ENCODE assay signal across 35 cellular contexts in genomic region chr2:14297906-14298305, GRCh38.
"Had no signal": no experiment of that assay in that cellular context is flagged by ENCODE, and none has a peak within 500 bp of the region (broad histone marks: within the 10 kb centered on the region; RNA-seq: fewer than 3 reads in every experiment).

No MANE protein-coding gene starts in this region.

- H3K27me3 Mint-ChIP-seq: activated B cell treated with CpG ODN at 0.5 μM for 24 hours; activated CD4-positive, alpha-beta memory T cell treated with anti-CD3 and anti-CD28 coated beads, Interleukin-2, amount 10 ng/mL, durations not matched to agents 7 days and 5 days; activated CD8-positive, alpha-beta memory T cell treated with anti-CD3 and anti-CD28 coated beads, Interleukin-2, amount 10 ng/mL, durations not matched to agents 7 days and 5 days; activated naive CD8-positive, alpha-beta T cell treated with anti-CD3 and anti-CD28 coated beads for 36 hours; activated T-helper 17 cell treated with anti-CD3 and anti-CD28 coated beads, Interleukin-2, amount 50 U/mL, for 72 hours had no signal

- H3K9me3 ChIP-seq: body of pancreas, MG63 had no signal

- FAIRE-seq: RCC 7860 had no signal

- H3K4me1 Mint-ChIP-seq: activated B cell treated with CpG ODN at 0.5 μM for 24 hours; activated CD4-positive, alpha-beta memory T cell treated with anti-CD3 and anti-CD28 coated beads, Interleukin-2, amount 10 ng/mL, durations not matched to agents 7 days and 5 days; activated CD8-positive, alpha-beta memory T cell treated with anti-CD3 and anti-CD28 coated beads, Interleukin-2, amount 10 ng/mL, durations not matched to agents 7 days and 5 days; activated naive CD8-positive, alpha-beta T cell treated with anti-CD3 and anti-CD28 coated beads for 36 hours; activated T-helper 17 cell treated with anti-CD3 and anti-CD28 coated beads, Interleukin-2, amount 50 U/mL, for 72 hours had no signal

- H3K36me3 Mint-ChIP-seq: activated CD8-positive, alpha-beta memory T cell treated with anti-CD3 and anti-CD28 coated beads, Interleukin-2, amount 10 ng/mL, durations not matched to agents 7 days and 5 days; activated naive CD8-positive, alpha-beta T cell treated with anti-CD3 and anti-CD28 coated beads for 36 hours had no signal

- H3K4me1 ChIP-seq: body of pancreas had no signal

- H3K27ac Mint-ChIP-seq: activated B cell treated with CpG ODN at 0.5 μM for 24 hours; activated CD4-positive, alpha-beta memory T cell treated with anti-CD3 and anti-CD28 coated beads, Interleukin-2, amount 10 ng/mL, durations not matched to agents 7 days and 5 days; activated CD8-positive, alpha-beta memory T cell treated with anti-CD3 and anti-CD28 coated beads, Interleukin-2, amount 10 ng/mL, durations not matched to agents 7 days and 5 days; activated naive CD8-positive, alpha-beta T cell treated with anti-CD3 and anti-CD28 coated beads for 36 hours; activated T-cell treated with anti-CD3 and anti-CD28 coated beads, Interleukin-2, amount 50 U/mL, for 72 hours; activated T-helper 17 cell treated with anti-CD3 and anti-CD28 coated beads, Interleukin-2, amount 50 U/mL, for 72 hours had no signal

- H3K4me3 Mint-ChIP-seq: activated B cell treated with CpG ODN at 0.5 μM for 24 hours; activated CD4-positive, alpha-beta memory T cell treated with anti-CD3 and anti-CD28 coated beads, Interleukin-2, amount 10 ng/mL, durations not matched to agents 7 days and 5 days; activated CD8-positive, alpha-beta memory T cell treated with anti-CD3 and anti-CD28 coated beads, Interleukin-2, amount 10 ng/mL, durations not matched to agents 7 days and 5 days; activated naive CD8-positive, alpha-beta T cell treated with anti-CD3 and anti-CD28 coated beads for 36 hours; activated T-cell treated with anti-CD3 and anti-CD28 coated beads, Interleukin-2, amount 50 U/mL, for 72 hours; activated T-helper 17 cell treated with anti-CD3 and anti-CD28 coated beads, Interleukin-2, amount 50 U/mL, for 72 hours had no signal

- H3K27ac ChIP-seq: body of pancreas, RWPE1, VCaP had no signal

- H3K9me3 Mint-ChIP-seq: activated B cell treated with CpG ODN at 0.5 μM for 24 hours had no signal

- DNase-seq: activated B cell treated with CpG ODN at 0.5 μM for 24 hours; activated CD4-positive, alpha-beta memory T cell treated with anti-CD3 and anti-CD28 coated beads, Interleukin-2, amount 10 ng/mL, durations not matched to agents 7 days and 5 days; activated CD4-positive, alpha-beta T cell treated with anti-CD3 and anti-CD28 coated beads for 48 hours; activated CD4-positive, CD25-positive, alpha-beta regulatory T cell treated with anti-CD3 and anti-CD28 coated beads, Interleukin-2, amount 50 U/mL, for 72 hours; activated CD8-positive, alpha-beta memory T cell treated with anti-CD3 and anti-CD28 coated beads for 24 hours; activated CD8-positive, alpha-beta memory T cell treated with anti-CD3 and anti-CD28 coated beads, Interleukin-2, amount 10 ng/mL, durations not matched to agents 7 days and 5 days; activated CD8-positive, alpha-beta memory T cell treated with anti-CD3 and anti-CD28 coated beads, Interleukin-2, amount 50 U/mL, for 48 hours; activated effector memory CD4-positive, alpha-beta T cell treated with anti-CD3 and anti-CD28 coated beads, Interleukin-2, amount 50 U/mL, for 16 hours; activated naive CD4-positive, alpha-beta T cell; activated naive CD4-positive, alpha-beta T cell treated with anti-CD3 and anti-CD28 coated beads, Interleukin-2, amount 50 U/mL, for 16 hours; activated naive CD8-positive, alpha-beta T cell treated with anti-CD3 and anti-CD28 coated beads for 36 hours; activated T-cell treated with anti-CD3 and anti-CD28 coated beads, Interleukin-2, amount 50 U/mL, for 72 hours; amniotic stem cell; aorta; body of pancreas; central memory CD4-positive, alpha-beta T cell; Kasumi-1; KG1; MG63; NCI-H1048; NCI-H1105 treated with DMSO at 0.1 percent for 48 hours; NCI-H1436; NCI-H1694; NCI-H1930; NCI-H345; NCI-H524 treated with DMSO at 0.1 percent for 48 hours; Right ventricle myocardium superior; SW 1271; T-helper 1 cell; T-helper 2 cell; T-helper 9 cell had no signal

- H3K4me3 ChIP-seq: body of pancreas, MG63 had no signal

- H3K27me3 ChIP-seq: body of pancreas, MG63 had no signal

- H3K36me3 ChIP-seq: MG63 had no signal
